Comparison of ENCODE assay signal across 1 cellular context in the genomic region with DNA sequence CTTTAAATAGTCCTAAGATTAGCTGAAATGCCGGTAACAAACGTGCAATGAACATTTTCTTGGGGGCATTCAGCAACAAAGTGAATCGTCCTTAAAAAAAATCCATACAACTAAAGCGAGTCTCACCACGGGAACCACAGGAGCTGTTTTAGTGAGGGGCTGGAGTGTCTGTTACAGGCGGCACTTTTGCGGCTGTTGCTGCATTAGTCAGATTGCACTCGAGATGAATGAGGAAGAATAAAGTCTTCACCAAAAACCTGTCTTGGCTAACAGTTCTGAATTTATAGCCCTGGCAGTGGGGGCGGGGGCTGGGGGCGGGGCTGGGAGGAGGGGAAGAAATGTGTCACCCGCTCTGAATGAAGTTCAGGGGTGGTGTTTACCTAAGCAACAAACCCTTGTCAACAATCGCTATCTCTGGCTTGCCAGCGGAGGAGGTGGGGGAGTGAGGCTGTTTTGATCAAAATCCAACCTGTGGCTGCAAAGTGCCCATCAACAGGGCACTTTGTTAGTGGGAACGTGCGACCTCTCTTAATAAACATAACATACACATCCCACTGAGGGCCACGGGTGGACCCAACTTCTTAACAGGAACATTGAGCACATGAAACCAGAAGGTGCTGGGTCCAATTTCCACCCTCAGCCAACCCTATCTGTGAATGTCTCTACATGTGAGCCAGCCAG.
TF ChIP-seq lines count a peak whose summit lies in the region.

No MANE protein-coding gene starts in this region.

TF ChIP-seq in K562, 482 proteins besides CTCF, POLR2A, EP300 and RAD21 (continued from another document and continues in another):
- TF ChIP-seq PBX2 (CRISPR knock-in tag; IDR thresholded peaks at IDR 0.05; ENCODE audit: low read depth) (no peak), PBX2 (tag; conservative IDR thresholded peaks at IDR 0.05; ENCODE audit: low read depth) (peak; percentile 73), LCOR (CRISPR knock-in tag; IDR thresholded peaks at IDR 0.05) (peak; percentile 56; the same call in 1 of the 2 replicates), ZNF146 (CRISPR knock-in tag; IDR thresholded peaks at IDR 0.05; ENCODE audit: unreplicated experiment) (no peak), JUND (IDR thresholded peaks at IDR 0.05; ENCODE audit: borderline replicate concordance, low read depth, low read length) (peak; percentile 70), JUND (tag; IDR thresholded peaks at IDR 0.05; ENCODE audit: borderline replicate concordance, low read depth, low read length) (peak; percentile 19; the same call in 1 of the 3 replicates), ZNF589 (CRISPR knock-in tag; IDR thresholded peaks at IDR 0.05; ENCODE audit: low read depth) (0 out of 2 replicates have a peak, but pooled peaks have one; percentile 24), MAZ (CRISPR knock-in tag; conservative IDR thresholded peaks at IDR 0.05 in 1 of 2, IDR thresholded peaks at IDR 0.05 in 1 of 2) (peak; percentile 47 to 53; a peak in 2 of 4 replicates), MNT (conservative IDR thresholded peaks at IDR 0.05) (0 out of 4 replicates have a peak, but pooled peaks of 1 of the 2 experiments have one; percentile 26), FOSL1 (tag; conservative IDR thresholded peaks at IDR 0.05) (peak; percentile 95), EGR1 (conservative IDR thresholded peaks at IDR 0.05) (peak; percentile 82), SOX6 (IDR thresholded peaks at IDR 0.05) (peak; percentile 58), HDAC1 (IDR thresholded peaks at IDR 0.05) (0 out of 4 replicates have a peak, but pooled peaks of 1 of the 2 experiments have one; percentile 35), ZNF444 (CRISPR knock-in tag; IDR thresholded peaks at IDR 0.05) (no peak), CBX1 (IDR thresholded peaks at IDR 0.05; ENCODE audit: low read depth) (no peak), RBM22 (IDR thresholded peaks at IDR 0.05; ENCODE audit: low read depth, low read length, poor library complexity, severe bottlenecking) (no peak), TSC22D4 (tag; IDR thresholded peaks at IDR 0.05) (no peak), CCNT2 (IDR thresholded peaks at IDR 0.05; ENCODE audit: borderline replicate concordance, extremely low read depth, insufficient read length, low read depth, low read length) (peak; percentile 52), KLF16 (IDR thresholded peaks at IDR 0.05) (peak; percentile 44; the same call in 1 of the 2 replicates), DACH1 (IDR thresholded peaks at IDR 0.05; ENCODE audit: partially characterized antibody) (no peak), ERF (CRISPR knock-in tag; IDR thresholded peaks at IDR 0.05) (no peak), TAL1 (IDR thresholded peaks at IDR 0.05) (0 out of 2 replicates have a peak, but pooled peaks have one; percentile 20), PKNOX1 (IDR thresholded peaks at IDR 0.05) (peak; percentile 76), ZNF445 (CRISPR knock-in tag; IDR thresholded peaks at IDR 0.05; ENCODE audit: low read depth) (no peak), TBP (optimal IDR thresholded peaks at IDR 0.05; ENCODE audit: low read depth, low read length) (peak; percentile 81), TAF1 (IDR thresholded peaks at IDR 0.05; ENCODE audit: control insufficient read depth, extremely low read depth, insufficient read depth, low read length, severe bottlenecking) (peak; percentile 47), ZFP91 (CRISPR knock-in tag; IDR thresholded peaks at IDR 0.05) (no peak), VEZF1 (CRISPR knock-in tag; IDR thresholded peaks at IDR 0.05) (peak; percentile 94), ZEB2 (IDR thresholded peaks at IDR 0.05) (0 out of 2 replicates have a peak, but pooled peaks have one; percentile 38), ZNF175 (CRISPR knock-in tag; IDR thresholded peaks at IDR 0.05; ENCODE audit: low read depth) (0 out of 2 replicates have a peak, but pooled peaks have one; percentile 21), TCF3 (CRISPR knock-in tag; IDR thresholded peaks at IDR 0.05) (peak; percentile 66), HNRNPUL1 (IDR thresholded peaks at IDR 0.05; ENCODE audit: low read length) (no peak), ZNF766 (CRISPR knock-in tag; conservative IDR thresholded peaks at IDR 0.05) (peak; percentile 74), LEF1 (IDR thresholded peaks at IDR 0.05) (0 out of 2 replicates have a peak, but pooled peaks have one; percentile 23), NR2C2 (CRISPR knock-in tag; IDR thresholded peaks at IDR 0.05) (no peak), NR2C2 (tag; IDR thresholded peaks at IDR 0.05) (peak; percentile 85), SIN3A (IDR thresholded peaks at IDR 0.05; ENCODE audit: borderline replicate concordance in 2 of 2, control insufficient read depth in 1 of 2, low read depth in 2 of 2, low read length in 2 of 2) (peak in 1 of 2 experiments; percentile 29; a peak in 1 of 4 replicates), POU5F1 (IDR thresholded peaks at IDR 0.05; ENCODE audit: borderline replicate concordance, low read depth, low read length, partially characterized antibody) (no peak), NELFE (IDR thresholded peaks at IDR 0.05; ENCODE audit: insufficient read depth, insufficient read length) (no peak), CREBBP (IDR thresholded peaks at IDR 0.05; ENCODE audit: low read depth, low read length) (no peak), ARID1B (IDR thresholded peaks at IDR 0.05) (peak; percentile 83), RNF2 (IDR thresholded peaks at IDR 0.05) (peak; percentile 67; the same call in 1 of the 2 replicates), NEUROD1 (IDR thresholded peaks at IDR 0.05; ENCODE audit: borderline replicate concordance, low read depth, low read length, partially characterized antibody) (peak; percentile 76)
- TF ChIP-seq, protein P1, sequence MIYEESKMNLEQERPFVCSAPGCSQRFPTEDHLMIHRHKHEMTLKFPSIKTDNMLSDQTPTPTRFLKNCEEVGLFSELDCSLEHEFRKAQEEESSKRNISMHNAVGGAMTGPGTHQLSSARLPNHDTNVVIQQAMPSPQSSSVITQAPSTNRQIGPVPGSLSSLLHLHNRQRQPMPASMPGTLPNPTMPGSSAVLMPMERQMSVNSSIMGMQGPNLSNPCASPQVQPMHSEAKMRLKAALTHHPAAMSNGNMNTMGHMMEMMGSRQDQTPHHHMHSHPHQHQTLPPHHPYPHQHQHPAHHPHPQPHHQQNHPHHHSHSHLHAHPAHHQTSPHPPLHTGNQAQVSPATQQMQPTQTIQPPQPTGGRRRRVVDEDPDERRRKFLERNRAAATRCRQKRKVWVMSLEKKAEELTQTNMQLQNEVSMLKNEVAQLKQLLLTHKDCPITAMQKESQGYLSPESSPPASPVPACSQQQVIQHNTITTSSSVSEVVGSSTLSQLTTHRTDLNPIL (CRISPR knock-in tag; IDR thresholded peaks at IDR 0.05): no peak
- TF ChIP-seq, protein P2, sequence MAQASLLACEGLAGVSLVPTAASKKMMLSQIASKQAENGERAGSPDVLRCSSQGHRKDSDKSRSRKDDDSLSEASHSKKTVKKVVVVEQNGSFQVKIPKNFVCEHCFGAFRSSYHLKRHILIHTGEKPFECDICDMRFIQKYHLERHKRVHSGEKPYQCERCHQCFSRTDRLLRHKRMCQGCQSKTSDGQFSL (CRISPR knock-in tag; IDR thresholded peaks at IDR 0.05): no peak
- TF ChIP-seq, protein P2 (tag; IDR thresholded peaks at IDR 0.05): peak in 1 of 2 experiments; percentile 56; a peak in 1 of 4 replicates
- TF ChIP-seq, protein P3, sequence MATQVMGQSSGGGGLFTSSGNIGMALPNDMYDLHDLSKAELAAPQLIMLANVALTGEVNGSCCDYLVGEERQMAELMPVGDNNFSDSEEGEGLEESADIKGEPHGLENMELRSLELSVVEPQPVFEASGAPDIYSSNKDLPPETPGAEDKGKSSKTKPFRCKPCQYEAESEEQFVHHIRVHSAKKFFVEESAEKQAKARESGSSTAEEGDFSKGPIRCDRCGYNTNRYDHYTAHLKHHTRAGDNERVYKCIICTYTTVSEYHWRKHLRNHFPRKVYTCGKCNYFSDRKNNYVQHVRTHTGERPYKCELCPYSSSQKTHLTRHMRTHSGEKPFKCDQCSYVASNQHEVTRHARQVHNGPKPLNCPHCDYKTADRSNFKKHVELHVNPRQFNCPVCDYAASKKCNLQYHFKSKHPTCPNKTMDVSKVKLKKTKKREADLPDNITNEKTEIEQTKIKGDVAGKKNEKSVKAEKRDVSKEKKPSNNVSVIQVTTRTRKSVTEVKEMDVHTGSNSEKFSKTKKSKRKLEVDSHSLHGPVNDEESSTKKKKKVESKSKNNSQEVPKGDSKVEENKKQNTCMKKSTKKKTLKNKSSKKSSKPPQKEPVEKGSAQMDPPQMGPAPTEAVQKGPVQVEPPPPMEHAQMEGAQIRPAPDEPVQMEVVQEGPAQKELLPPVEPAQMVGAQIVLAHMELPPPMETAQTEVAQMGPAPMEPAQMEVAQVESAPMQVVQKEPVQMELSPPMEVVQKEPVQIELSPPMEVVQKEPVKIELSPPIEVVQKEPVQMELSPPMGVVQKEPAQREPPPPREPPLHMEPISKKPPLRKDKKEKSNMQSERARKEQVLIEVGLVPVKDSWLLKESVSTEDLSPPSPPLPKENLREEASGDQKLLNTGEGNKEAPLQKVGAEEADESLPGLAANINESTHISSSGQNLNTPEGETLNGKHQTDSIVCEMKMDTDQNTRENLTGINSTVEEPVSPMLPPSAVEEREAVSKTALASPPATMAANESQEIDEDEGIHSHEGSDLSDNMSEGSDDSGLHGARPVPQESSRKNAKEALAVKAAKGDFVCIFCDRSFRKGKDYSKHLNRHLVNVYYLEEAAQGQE (CRISPR knock-in tag; IDR thresholded peaks at IDR 0.05; ENCODE audit: low read depth): no peak
